In the genomic region with DNA sequence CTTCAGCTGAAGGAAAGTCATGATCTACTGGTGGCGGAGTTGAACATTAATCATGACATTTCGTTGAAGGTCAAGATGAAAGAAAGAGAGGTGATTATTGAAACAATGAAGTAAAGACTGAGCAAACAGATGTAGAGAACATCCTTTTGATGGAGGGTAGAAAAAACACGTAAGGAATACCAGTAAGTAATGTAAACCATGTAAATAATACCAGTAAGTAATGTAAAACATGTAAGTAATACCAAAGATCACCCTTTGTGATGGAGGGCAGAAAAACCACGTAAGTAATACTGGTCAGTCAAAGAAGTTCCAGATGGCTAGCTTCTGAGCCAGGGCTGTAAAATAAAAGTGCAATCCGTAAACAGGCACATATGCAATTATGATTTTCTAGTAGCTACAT, we compare ENCODE assay signal across 19 cellular contexts.
A peak's percentile ranks its signal among the peaks of the same experiment; 100 is the strongest.
DNase-seq lines count a peak whose midpoint lies in the region; TF ChIP-seq lines count a peak whose summit lies in the region.
"Had no signal": no experiment of that assay in that cellular context is flagged by ENCODE, and none has a peak within 500 bp of the region (broad histone marks: within the 10 kb centered on the region; RNA-seq: fewer than 3 reads in every experiment).

No MANE protein-coding gene starts in this region.

- TF ChIP-seq CTCF in CD14-positive monocyte (IDR thresholded peaks at IDR 0.05): no peak

- H3K27ac Mint-ChIP-seq in CD14-positive monocyte: no peak overlapping the region
- H3K27ac Mint-ChIP-seq: B cell; CD4-positive, alpha-beta T cell; CD8-positive, alpha-beta memory T cell; HFFc6 had no signal

- H3K27me3 Mint-ChIP-seq in CD14-positive monocyte (ENCODE audit: low read depth in 3 of 3): peaks cover 0 to 2% (median 0%) of the 10 kb centered on the region in 3 donors
- H3K27me3 Mint-ChIP-seq: B cell; CD4-positive, alpha-beta T cell had no signal

- no peak overlapping the region for H3K27ac ChIP-seq in caudate nucleus (ENCODE audit: low read depth, low read length)
- H3K27ac ChIP-seq: 22Rv1, BLaER1, C4-2B, GM23248 had no signal

- no peaks in the 10 kb centered on the region for H3K36me3 Mint-ChIP-seq in CD14-positive monocyte
- H3K36me3 Mint-ChIP-seq: CD8-positive, alpha-beta memory T cell had no signal

- peak; percentile 33 for DNase-seq in NCI-H510A treated with DMSO at 0.1 percent for 48 hours (lab: John Stamatoyannopoulos, UW)
- no peak for DNase-seq in NCI-H510A (lab: John Stamatoyannopoulos, UW)
- DNase-seq in DMS53 (lab: John Stamatoyannopoulos, UW): peak; percentile 81
- peak; percentile 55 for DNase-seq in fibroblast of gingiva (ENCODE audit: low read depth)
- DNase-seq in left kidney (ENCODE audit: low read depth, low spot score): peak; percentile 19
- DNase-seq in CD14-positive monocyte (ENCODE audit: low spot score): no peak
- DNase-seq in caudate nucleus (lab: John Stamatoyannopoulos, UW): no peak
- DNase-seq: CD4-positive, alpha-beta T cell; CD8-positive, alpha-beta memory T cell; DMS79; EL; GDM1; GM23248; H7; HFFc6 had no signal

- intact Hi-C loops in CD14-positive monocyte (cut with micrococcal nuclease): no loop called here

- H3K4me3 Mint-ChIP-seq in CD14-positive monocyte: no peak overlapping the region
- H3K4me3 Mint-ChIP-seq: B cell; CD4-positive, alpha-beta T cell; CD8-positive, alpha-beta memory T cell; HFFc6 had no signal

- H3K4me1 Mint-ChIP-seq in CD14-positive monocyte: no peaks in the 10 kb centered on the region
- H3K4me1 Mint-ChIP-seq: B cell; CD8-positive, alpha-beta memory T cell had no signal

- H3K9me3 Mint-ChIP-seq in CD14-positive monocyte: peaks cover 0 to 5% (median 2%) of the 10 kb centered on the region in 7 donors
- H3K9me3 Mint-ChIP-seq: HFFc6 had no signal

Comparison
In these comparisons a context has a peak if more than half of its experiments do, and no peak if none do; other contexts are left out.
1. DNase-seq: peak in NCI-H510A treated with DMSO at 0.1 percent for 48 hours (single experiment), DMS53 (single experiment), fibroblast of gingiva (single experiment) and left kidney (single experiment); none in NCI-H510A (single experiment), CD14-positive monocyte (single experiment) and caudate nucleus (0 of 61).